ENCODE assay signal across 11 cellular contexts in genomic region chrX:110276778-110277177, GRCh38. TPM values are rescaled to one million over a fixed set of nuclear protein-coding genes. Genes with fewer than 3 reads are reported as not detected.
DNase-seq lines count a peak whose midpoint lies in the region; ATAC-seq and TF ChIP-seq lines count a peak whose summit lies in the region.
"Had no signal": no experiment of that assay in that cellular context is flagged by ENCODE, and none has a peak within 500 bp of the region (broad histone marks: within the 10 kb centered on the region; RNA-seq: fewer than 3 reads in every experiment).

No MANE protein-coding gene starts in this region.

- peaks cover 0 to 9% (median 0%) of the 10 kb centered on the region in 9 donors for H3K4me1 ChIP-seq in heart right ventricle

- peaks cover 0 to 3% (median 0%) of the 10 kb centered on the region in 11 donors for H3K9me3 ChIP-seq in heart right ventricle

- intact Hi-C loops in heart right ventricle (cut with DNase I) = no loop called here

- TF ChIP-seq CTCF in WTC11 (IDR thresholded peaks at IDR 0.05) (no peak), heart right ventricle (IDR thresholded peaks at IDR 0.05) (no peak)

- no peak overlapping the region for H3K27ac Mint-ChIP-seq in WTC11

- H3K9me3 Mint-ChIP-seq in WTC11 = no peaks in the 10 kb centered on the region

- peaks cover 0 to 26% (median 0%) of the 10 kb centered on the region in 7 donors for H3K27me3 ChIP-seq in heart right ventricle
- H3K27me3 ChIP-seq: spleen had no signal

- CTCF ChIA-PET in WTC11 (lab: Charles Lee) = no interaction called here

- H3K4me3 Mint-ChIP-seq in WTC11 = no peak overlapping the region

- whole genome bisulfite sequencing in heart right ventricle, 2 donors = 85 to 91% methylated on average over 2 of the region's 2 CpGs

- POLR2A ChIA-PET in WTC11 (lab: Charles Lee) = no interaction called here

- peaks cover 29% of the 10 kb centered on the region for H3K4me1 Mint-ChIP-seq in WTC11

- H3K4me3 ChIP-seq in heart right ventricle = no peak overlapping the region
- H3K4me3 ChIP-seq: spleen had no signal

- H3K27me3 Mint-ChIP-seq in WTC11 (ENCODE audit: low read depth) = no peaks in the 10 kb centered on the region

- 0 out of 2 replicates have a peak, but pooled peaks cover 3% of the 10 kb centered on the region for H3K36me3 Mint-ChIP-seq in WTC11

- H3K36me3 ChIP-seq in heart right ventricle = no peaks in the 10 kb centered on the region
- H3K36me3 ChIP-seq: spleen had no signal

- ATAC-seq in HG02678 (IDR thresholded peaks at IDR 0.05; ENCODE audit: unreplicated experiment) (peak; percentile 93), HG03520 (IDR thresholded peaks at IDR 0.05; ENCODE audit: unreplicated experiment) (peak; percentile 81), WTC11 (no peak), heart right ventricle (no peak)

- H3K27ac ChIP-seq in heart right ventricle = no peak overlapping the region
- H3K27ac ChIP-seq: spleen had no signal

- DNase-seq in Ammon's horn (ENCODE audit: low spot score) (peak; percentile 1), GM19240 (ENCODE audit: insufficient read length, low spot score) (peak; percentile 1), T-helper 1 cell (no peak), NCI-H1105 (lab: John Stamatoyannopoulos, UW) (no peak), WTC11 (ENCODE audit: low spot score) (no peak), heart right ventricle (no peak)
- DNase-seq: central memory CD4-positive, alpha-beta T cell; NCI-H524; spleen had no signal

TF ChIP-seq in WTC11, 78 proteins besides CTCF, POLR2A, EP300 and RAD21:
- no peak for TF ChIP-seq IRF1 (CRISPR knock-in tag; IDR thresholded peaks at IDR 0.05)
- TF ChIP-seq ZBTB21 (CRISPR knock-in tag; IDR thresholded peaks at IDR 0.05; ENCODE audit: borderline replicate concordance) = no peak
- TF ChIP-seq ELF4 (CRISPR knock-in tag; IDR thresholded peaks at IDR 0.05; ENCODE audit: low read depth) = no peak
- no peak for TF ChIP-seq GRHL2 (CRISPR knock-in tag; IDR thresholded peaks at IDR 0.05; ENCODE audit: insufficient replicate concordance, severe bottlenecking)
- no peak for TF ChIP-seq ZSCAN18 (CRISPR knock-in tag; IDR thresholded peaks at IDR 0.05)
- TF ChIP-seq JAZF1 (CRISPR knock-in tag; IDR thresholded peaks at IDR 0.05) = no peak
- no peak for TF ChIP-seq ZNF232 (CRISPR knock-in tag; IDR thresholded peaks at IDR 0.05)
- TF ChIP-seq ZNF263 (CRISPR knock-in tag; IDR thresholded peaks at IDR 0.05; ENCODE audit: low read depth) = no peak
- no peak for TF ChIP-seq TP53 (CRISPR knock-in tag; IDR thresholded peaks at IDR 0.05)
- no peak for TF ChIP-seq E2F5 (CRISPR knock-in tag; IDR thresholded peaks at IDR 0.05)
- TF ChIP-seq PRDM15 (CRISPR knock-in tag; IDR thresholded peaks at IDR 0.05) = no peak
- no peak for TF ChIP-seq TEAD4 (CRISPR knock-in tag; IDR thresholded peaks at IDR 0.05)
- no peak for TF ChIP-seq ATF3 (CRISPR knock-in tag; conservative IDR thresholded peaks at IDR 0.05)
- TF ChIP-seq FOXP4 (CRISPR knock-in tag; IDR thresholded peaks at IDR 0.05) = no peak
- no peak for TF ChIP-seq CDX4 (CRISPR knock-in tag; IDR thresholded peaks at IDR 0.05; ENCODE audit: borderline replicate concordance)
- TF ChIP-seq SMAD3 (CRISPR knock-in tag; IDR thresholded peaks at IDR 0.05; ENCODE audit: borderline replicate concordance) = no peak
- TF ChIP-seq ETV6 (CRISPR knock-in tag; IDR thresholded peaks at IDR 0.05) = no peak
- TF ChIP-seq CREM (CRISPR knock-in tag; IDR thresholded peaks at IDR 0.05) = no peak
- no peak for TF ChIP-seq ZNF121 (CRISPR knock-in tag; IDR thresholded peaks at IDR 0.05)

RNA-seq across cellular contexts. Expression of gene AMMECR1, which starts 41.1 kb away (rescaled TPM):
- total RNA-seq in WTC11 (2021) (13.6 to 18.1 TPM (median 14.5 TPM) in 3 replicates), heart right ventricle (1 to 10 TPM in 5 of 10 donors, under 1 TPM in 5; 0.59 to 1.8 (median 1.1) TPM)
- polyA plus RNA-seq in heart right ventricle = 1 to 10 TPM in 1 of 2 donors, under 1 TPM in 1; 0.74 to 1.0 TPM

Comparison
In these comparisons a context has a peak if more than half of its experiments do, and no peak if none do; other contexts are left out.
1. DNase-seq: peak in Ammon's horn (single experiment) and GM19240 (single experiment); none in T-helper 1 cell (0 of 5), NCI-H1105 (single experiment), WTC11 (single experiment) and heart right ventricle (0 of 2).
2. ATAC-seq: peak in HG02678 (single experiment) and HG03520 (single experiment); none in WTC11 (single experiment) and heart right ventricle (0 of 8).